8 cellular contexts compared by ENCODE assay signal in the genomic region with DNA sequence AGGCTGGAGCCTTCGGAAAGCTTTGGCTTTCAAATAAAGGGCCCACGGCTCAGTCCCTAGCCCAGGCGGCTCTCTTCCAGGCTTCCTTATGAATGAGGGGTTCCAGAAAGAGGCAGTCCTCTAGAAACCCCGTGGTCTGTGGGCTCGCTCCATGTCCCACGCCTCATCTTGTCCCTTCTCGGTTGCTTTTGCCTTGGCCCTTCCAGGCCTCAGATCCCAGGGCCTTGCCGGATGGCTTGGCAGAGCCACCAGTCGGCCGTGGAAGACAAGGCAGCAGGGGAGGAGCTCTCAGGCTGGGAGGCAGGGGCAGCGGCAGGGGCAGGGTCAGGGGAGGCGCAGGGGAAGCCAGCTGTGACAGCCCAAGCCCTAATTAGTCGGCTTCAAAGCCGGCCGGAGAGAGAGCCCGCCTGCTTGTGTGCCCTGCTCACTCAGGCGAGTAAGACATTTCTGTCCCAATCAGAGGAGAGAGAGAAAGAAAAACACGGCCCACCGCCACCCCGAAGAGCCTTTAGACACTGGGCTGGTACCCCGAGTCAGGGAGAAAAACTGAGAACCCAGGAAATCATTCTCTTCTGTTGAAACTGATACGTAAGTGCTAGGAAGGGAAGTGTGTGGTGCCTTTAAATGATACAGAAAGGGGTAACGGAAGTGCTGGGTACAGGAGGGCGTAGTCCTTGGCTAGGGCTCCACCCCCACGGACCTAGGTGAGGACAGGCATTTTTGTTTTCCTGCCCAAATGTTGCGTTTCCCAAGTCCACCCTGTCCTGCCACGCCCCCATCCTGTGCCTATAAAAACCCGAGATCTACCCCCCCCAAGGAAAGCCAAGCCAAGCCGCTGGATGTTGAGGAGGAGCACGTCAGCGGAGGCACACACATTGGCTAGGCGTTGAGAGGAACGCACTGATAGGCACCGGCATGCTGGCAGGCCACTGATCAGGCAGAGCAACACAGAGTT. TPM values are rescaled to one million over a fixed set of nuclear protein-coding genes. Genes with fewer than 3 reads are reported as not detected.
DNase-seq lines count a peak whose midpoint lies in the region; ATAC-seq, FAIRE-seq and TF ChIP-seq lines count a peak whose summit lies in the region.

No MANE protein-coding gene starts in this region.

- no TSS peak for BruUV-seq in K562 (replicated peaks; lab: Mats Ljungman, UMichigan)

- ATAC-seq in activated T-cell treated with anti-CD3 and anti-CD28 coated beads, Interleukin-2, amount 50 U/mL, for 4 hours, result peak in 1 of 2 donors; percentile 14
- ATAC-seq in K562, result no peak; the same call in 2 of the 3 replicates

- H3K27me3 ChIP-seq in K562 (ENCODE audit: control insufficient read depth in 2 of 2, insufficient read depth in 2 of 2, low read length in 2 of 2), result peaks cover 6 to 10% of the 10 kb centered on the region in 2 experiments; a peak in 2 of 5 replicates

- no peak for TF ChIP-seq POLR2A in K562 (conservative IDR thresholded peaks at IDR 0.05)

- intact Hi-C loops in K562 (cut with micrococcal nuclease), result no loop called here

- 45% methylated on average over 26 of the region's 34 CpGs for WGBS in K562 (ENCODE audit: insufficient coverage, low coverage, missing lambda C conversion rate)

- no peaks in the 10 kb centered on the region for H3K4me1 Mint-ChIP-seq in activated T-cell treated with anti-CD3 and anti-CD28 coated beads, Interleukin-2, amount 50 U/mL, for 4 hours (ENCODE audit: low read depth)

- peaks cover 0 to 7% of the 10 kb centered on the region in 2 experiments; a peak in 2 of 5 replicates for H3K4me1 ChIP-seq in K562 (replicated peaks in 1 of 2; ENCODE audit: control insufficient read depth in 2 of 2, insufficient read depth in 2 of 2, low read length in 2 of 2)

- FAIRE-seq in K562 (lab: Jason Lieb, UNC), result no peak

- TF ChIP-seq RAD21 in K562 (CRISPR knock-in tag; conservative IDR thresholded peaks at IDR 0.05 in 1 of 2, IDR thresholded peaks at IDR 0.05 in 1 of 2), result no peak

- H3K79me2 ChIP-seq in K562 (ENCODE audit: control insufficient read depth, insufficient read depth, low read length), result no peaks in the 10 kb centered on the region

- no peaks in the 10 kb centered on the region for H3K9me1 ChIP-seq in K562 (ENCODE audit: control insufficient read depth, insufficient read depth, low read length)

- peaks cover 26% of the 10 kb centered on the region for H3K27me3 Mint-ChIP-seq in activated T-cell treated with anti-CD3 and anti-CD28 coated beads, Interleukin-2, amount 50 U/mL, for 4 hours (ENCODE audit: low read depth)

- H3K4me3 ChIP-seq in K562, result no peak overlapping the region

- H3K36me3 Mint-ChIP-seq in activated T-cell treated with anti-CD3 and anti-CD28 coated beads, Interleukin-2, amount 50 U/mL, for 4 hours (ENCODE audit: insufficient read depth), result no peaks in the 10 kb centered on the region

- peak overlapping the region; percentile 37 for H3K4me3 Mint-ChIP-seq in activated T-cell treated with anti-CD3 and anti-CD28 coated beads, Interleukin-2, amount 50 U/mL, for 4 hours

- DNase-seq in activated T-cell treated with anti-CD3 and anti-CD28 coated beads, Interleukin-2, amount 50 U/mL, for 4 hours, result no peak
- DNase-seq in activated T-cell treated with anti-CD3 and anti-CD28 coated beads, Interleukin-2, amount 50 U/mL, for 48 hours, result no peak
- peak in 1 of 4 experiments; percentile 8 for DNase-seq in K562 (ENCODE audit: extremely low read depth in 1 of 4, low spot score in 3 of 4)
- peak; percentile 99 for DNase-seq in left kidney (ENCODE audit: low read depth, low spot score)
- DNase-seq in ureter (ENCODE audit: low spot score), result peak; percentile 75
- DNase-seq in NCI-H128 (lab: John Stamatoyannopoulos, UW; ENCODE audit: unreplicated experiment), result no peak
- DNase-seq in EL, result no peak
- no peak for DNase-seq in activated CD8-positive, alpha-beta memory T cell treated with anti-CD3 and anti-CD28 coated beads, Interleukin-2, amount 50 U/mL, for 4 hours

- no peaks in the 10 kb centered on the region for H3K36me3 ChIP-seq in K562 (ENCODE audit: control insufficient read depth, insufficient read depth, low read length)

- H4K20me1 ChIP-seq in K562 (replicated peaks; ENCODE audit: control insufficient read depth, insufficient read depth, low read length), result no peaks in the 10 kb centered on the region

- H3K4me2 ChIP-seq in K562 (ENCODE audit: insufficient read depth, low read length), result no peak overlapping the region

- H3K9me3 ChIP-seq in K562 (replicated peaks; ENCODE audit: control insufficient read depth, insufficient read depth, low read depth, low read length), result no peaks in the 10 kb centered on the region

- peak overlapping the region in 1 of 2 experiments; percentile 33; a peak in 2 of 4 replicates for H3K9ac ChIP-seq in K562 (ENCODE audit: insufficient read depth in 1 of 2, low read depth in 2 of 2, low read length in 2 of 2)

- POLR2A ChIA-PET in K562 (lab: Yijun Ruan, JAX), result interaction anchor here (1.4 kb wide), 1 partner anchor 10 kb away, joined by 5 read pairs; no protein-coding TSS in a partner anchor

- no peak for TF ChIP-seq EP300 in K562 (IDR thresholded peaks at IDR 0.05; ENCODE audit: low read length)

- no peak for TF ChIP-seq CTCF in K562 (IDR thresholded peaks at IDR 0.05 in 2 of 3, conservative IDR thresholded peaks at IDR 0.05 in 1 of 3; ENCODE audit: insufficient read depth in 2 of 3, low read depth in 1 of 3, low read length in 3 of 3)

- CTCF ChIA-PET in K562 (lab: Yijun Ruan, JAX; ENCODE audit: low intra/inter-chr PET ratio), result no interaction called here

- H2AFZ ChIP-seq in K562 (ENCODE audit: low read depth, low read length), result peak overlapping the region; percentile 26

- H3K27ac ChIP-seq in K562 (ENCODE audit: extremely low read depth, low read depth, low read length), result no peak overlapping the region

- no peaks in the 10 kb centered on the region for H3K9me3 Mint-ChIP-seq in activated T-cell treated with anti-CD3 and anti-CD28 coated beads, Interleukin-2, amount 50 U/mL, for 4 hours

- in situ Hi-C loops in K562 (cut with MboI), result no loop called here

TF ChIP-seq in K562, 482 proteins besides CTCF, POLR2A, EP300 and RAD21 (continues in another document):
- TF ChIP-seq, protein P1, sequence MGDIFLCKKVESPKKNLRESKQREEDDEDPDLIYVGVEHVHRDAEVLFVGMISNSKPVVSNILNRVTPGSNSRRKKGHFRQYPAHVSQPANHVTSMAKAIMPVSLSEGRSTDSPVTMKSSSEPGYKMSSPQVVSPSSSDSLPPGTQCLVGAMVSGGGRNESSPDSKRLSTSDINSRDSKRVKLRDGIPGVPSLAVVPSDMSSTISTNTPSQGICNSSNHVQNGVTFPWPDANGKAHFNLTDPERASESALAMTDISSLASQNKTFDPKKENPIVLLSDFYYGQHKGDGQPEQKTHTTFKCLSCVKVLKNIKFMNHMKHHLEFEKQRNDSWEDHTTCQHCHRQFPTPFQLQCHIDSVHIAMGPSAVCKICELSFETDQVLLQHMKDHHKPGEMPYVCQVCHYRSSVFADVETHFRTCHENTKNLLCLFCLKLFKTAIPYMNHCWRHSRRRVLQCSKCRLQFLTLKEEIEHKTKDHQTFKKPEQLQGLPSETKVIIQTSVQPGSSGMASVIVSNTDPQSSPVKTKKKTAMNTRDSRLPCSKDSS (IDR thresholded peaks at IDR 0.05; ENCODE audit: low read depth, partially characterized antibody), result no peak
- no peak for TF ChIP-seq ZC3H11A (IDR thresholded peaks at IDR 0.05; ENCODE audit: low read depth, low read length)
- TF ChIP-seq, protein P2, sequence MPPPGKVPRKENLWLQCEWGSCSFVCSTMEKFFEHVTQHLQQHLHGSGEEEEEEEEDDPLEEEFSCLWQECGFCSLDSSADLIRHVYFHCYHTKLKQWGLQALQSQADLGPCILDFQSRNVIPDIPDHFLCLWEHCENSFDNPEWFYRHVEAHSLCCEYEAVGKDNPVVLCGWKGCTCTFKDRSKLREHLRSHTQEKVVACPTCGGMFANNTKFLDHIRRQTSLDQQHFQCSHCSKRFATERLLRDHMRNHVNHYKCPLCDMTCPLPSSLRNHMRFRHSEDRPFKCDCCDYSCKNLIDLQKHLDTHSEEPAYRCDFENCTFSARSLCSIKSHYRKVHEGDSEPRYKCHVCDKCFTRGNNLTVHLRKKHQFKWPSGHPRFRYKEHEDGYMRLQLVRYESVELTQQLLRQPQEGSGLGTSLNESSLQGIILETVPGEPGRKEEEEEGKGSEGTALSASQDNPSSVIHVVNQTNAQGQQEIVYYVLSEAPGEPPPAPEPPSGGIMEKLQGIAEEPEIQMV (tag; conservative IDR thresholded peaks at IDR 0.05; ENCODE audit: low read depth), result peak; percentile 94

RNA-seq across cellular contexts. Expression of a gene that starts 27.8 kb away (rescaled TPM):
- under 1 TPM; 0.14 to 0.37 (median 0.35) TPM for total RNA-seq in activated T-cell treated with anti-CD3 and anti-CD28 coated beads, Interleukin-2, amount 50 U/mL, for 4 hours
- not detected in 2 replicates for total RNA-seq in K562 (2011; cell fraction: chromatin; rRNA removed; ENCODE audit: low replicate concordance)
- total RNA-seq in K562 (2011; cell fraction: nucleolus; rRNA removed), result not detected in 2 replicates
- total RNA-seq in K562 (2011; cell fraction: nucleoplasm; rRNA removed), result not detected in 2 replicates
- total RNA-seq in K562 (2014; rRNA removed) (0.05 TPM in 1 of 2 replicates, not detected in the other), K562 (2014; rRNA removed; fragmentation: Illumina TruSeq; extraction: Trizol) (not detected in 2 replicates), K562 (2015; rRNA removed; fragmentation: Illumina TruSeq; extraction: Trizol) (not detected in 2 replicates), K562 (2021) (not detected in 2 replicates), ureter (not detected)
- polyA plus RNA-seq in K562 (2011; rRNA removed) (not detected in 2 replicates), K562 (2014; fragmentation: Illumina TruSeq; extraction: Trizol) (0.04 TPM in 1 of 2 replicates, not detected in the other), K562 (2014; fragmentation: Nextera tagmentation; extraction: Ambion mirVana) (under 1 TPM; 0.07 to 0.23 TPM), K562 (2014; rRNA removed) (not detected in 2 replicates)
- polyA plus RNA-seq in K562 (2011; cell fraction: cytosol; rRNA removed), result 0.01 TPM in 1 of 2 replicates, not detected in the other
- polyA plus RNA-seq in K562 (2011; cell fraction: nucleus; rRNA removed), result 0.11 TPM in 1 of 2 replicates, not detected in the other
- 0.04 and 0.07 TPM in 2 replicates for polyA plus RNA-seq in K562 (2012)
- polyA minus RNA-seq in K562 (2011; rRNA and poly(A)+ RNA removed), result not detected in 2 replicates
- not detected in 2 replicates for polyA minus RNA-seq in K562 (2011; cell fraction: cytosol; rRNA and poly(A)+ RNA removed)
- polyA minus RNA-seq in K562 (2011; cell fraction: nucleus; rRNA and poly(A)+ RNA removed), result not detected in 2 replicates

Comparison
In these comparisons a context has a peak if more than half of its experiments do, and no peak if none do; other contexts are left out.
1. DNase-seq: peak in left kidney (single experiment) and ureter (single experiment); none in activated T-cell treated with anti-CD3 and anti-CD28 coated beads, Interleukin-2, amount 50 U/mL, for 4 hours (single experiment), activated T-cell treated with anti-CD3 and anti-CD28 coated beads, Interleukin-2, amount 50 U/mL, for 48 hours (0 of 2), NCI-H128 (single experiment), EL (single experiment) and activated CD8-positive, alpha-beta memory T cell treated with anti-CD3 and anti-CD28 coated beads, Interleukin-2, amount 50 U/mL, for 4 hours (single experiment).